11 cellular contexts compared by ENCODE assay signal in the genomic region with DNA sequence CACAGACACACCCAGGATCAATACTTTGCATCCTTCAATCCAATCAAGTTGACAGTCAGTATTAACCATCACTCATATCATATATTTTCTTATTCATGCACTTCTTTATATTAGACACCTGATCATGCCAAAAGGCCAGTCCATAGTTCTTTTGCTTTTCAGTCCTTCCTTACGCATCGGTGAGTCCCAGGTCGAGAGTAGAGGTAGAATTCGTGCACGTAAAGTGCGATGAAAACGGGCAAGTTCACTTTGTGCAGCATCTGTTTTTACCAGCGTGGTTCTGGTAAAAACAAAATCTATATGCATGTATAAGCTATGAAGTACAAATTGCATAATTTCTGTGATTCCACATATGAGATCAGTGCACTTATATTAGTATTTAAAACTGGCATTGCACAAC. TPM values are rescaled to one million over a fixed set of nuclear protein-coding genes. Genes with fewer than 3 reads are reported as not detected.
DNase-seq lines count a peak whose midpoint lies in the region; ATAC-seq and TF ChIP-seq lines count a peak whose summit lies in the region.
"Had no signal": no experiment of that assay in that cellular context is flagged by ENCODE, and none has a peak within 500 bp of the region (broad histone marks: within the 10 kb centered on the region; RNA-seq: fewer than 3 reads in every experiment).

No MANE protein-coding gene starts in this region.

- no peaks in the 10 kb centered on the region for H3K9me2 ChIP-seq in OCI-LY1 (ENCODE audit: low read depth, low read length)

- TF ChIP-seq CTCF in OCI-LY1 (IDR thresholded peaks at IDR 0.05; ENCODE audit: low read length): no peak
- TF ChIP-seq CTCF in osteoblast (IDR thresholded peaks at IDR 0.05; ENCODE audit: extremely low read depth, low read depth, low read length): no peak

- H3K27ac ChIP-seq in OCI-LY1 (ENCODE audit: low read depth, low read length, poor library complexity, severe bottlenecking) (no peak overlapping the region), osteoblast (ENCODE audit: low read depth, low read length) (no peak overlapping the region)

- ATAC-seq in effector memory CD8-positive, alpha-beta T cell (replicated peaks): no peak

- peaks cover 26% of the 10 kb centered on the region for H3K36me3 Mint-ChIP-seq in effector memory CD8-positive, alpha-beta T cell (ENCODE audit: insufficient read depth)

- peak overlapping the region; percentile 85 for H3K4me2 ChIP-seq in OCI-LY1 (ENCODE audit: low read length)
- peak overlapping the region; percentile 84 for H3K4me2 ChIP-seq in osteoblast (ENCODE audit: insufficient read depth, low read length)

- no peaks in the 10 kb centered on the region for H3K27me3 Mint-ChIP-seq in effector memory CD8-positive, alpha-beta T cell

- H3K9ac ChIP-seq in ES-I3 (ENCODE audit: low read depth, low read length): peak overlapping the region; percentile 95; the same call in 1 of the 2 replicates
- peak overlapping the region; percentile 85; the same call in 1 of the 2 replicates for H3K9ac ChIP-seq in OCI-LY1 (ENCODE audit: low read length)

- no peaks in the 10 kb centered on the region for H3K9me3 Mint-ChIP-seq in effector memory CD8-positive, alpha-beta T cell

- H3K36me3 ChIP-seq in ES-I3 (ENCODE audit: insufficient read depth, low read length) (no peaks in the 10 kb centered on the region), OCI-LY1 (ENCODE audit: insufficient read depth, low read length) (peaks cover 6% of the 10 kb centered on the region; the same call in 1 of the 2 replicates), osteoblast (ENCODE audit: insufficient read depth, low read length) (peaks cover 4% of the 10 kb centered on the region)

- H2AFZ ChIP-seq in OCI-LY1 (ENCODE audit: low read length) (no peak overlapping the region), osteoblast (ENCODE audit: low read length) (no peak overlapping the region)

- peak overlapping the region; percentile 98 to 99 for H3K4me3 Mint-ChIP-seq in effector memory CD8-positive, alpha-beta T cell

- no peaks in the 10 kb centered on the region for H4K20me1 ChIP-seq in OCI-LY1 (ENCODE audit: insufficient read depth, low read length)
- H4K20me1 ChIP-seq in osteoblast (ENCODE audit: insufficient read depth, low read length): no peaks in the 10 kb centered on the region

- H3K4me1 Mint-ChIP-seq in effector memory CD8-positive, alpha-beta T cell (ENCODE audit: low read depth in 2 of 2): peaks cover 6 to 10% of the 10 kb centered on the region in 2 donors

- no peaks in the 10 kb centered on the region for H3F3A ChIP-seq in OCI-LY1 (ENCODE audit: insufficient read depth, low read length)

- DNase-seq in effector memory CD8-positive, alpha-beta T cell: no peak
- DNase-seq in osteoblast (ENCODE audit: insufficient read length, low spot score, missing footprints): no peak
- DNase-seq in hypothalamus (lab: John Stamatoyannopoulos, UW): no peak
- no peak for DNase-seq in NCI-H1092 (lab: John Stamatoyannopoulos, UW)
- DNase-seq in stimulated activated CD8-positive, alpha-beta memory T cell treated with anti-CD3 and anti-CD28 coated beads, Interleukin-4, amount 100 ng/mL, for 48 hours: no peak
- DNase-seq: activated CD8-positive, alpha-beta memory T cell treated with anti-CD3 and anti-CD28 coated beads, Interleukin-2, amount 50 U/mL, for 4 hours; left lung; NCI-H1436; stimulated activated CD4-positive, alpha-beta T cell treated with anti-CD3 and anti-CD28 coated beads, Interleukin-2, amount 100 ng/mL, for 24 hours had no signal

- H3K4me3 ChIP-seq in OCI-LY1 (ENCODE audit: low read depth, low read length, poor library complexity, severe bottlenecking): peak overlapping the region; percentile 72
- no peak overlapping the region for H3K4me3 ChIP-seq in osteoblast (ENCODE audit: insufficient read depth, low read length)

- H3K27ac Mint-ChIP-seq in effector memory CD8-positive, alpha-beta T cell: peak overlapping the region; percentile 99

- H3K79me2 ChIP-seq in OCI-LY1 (ENCODE audit: insufficient read depth, low read length) (peaks cover 17% of the 10 kb centered on the region), osteoblast (ENCODE audit: insufficient read depth, low read length) (peaks cover 33% of the 10 kb centered on the region)

- no peaks in the 10 kb centered on the region for H3K27me3 ChIP-seq in OCI-LY1 (ENCODE audit: insufficient read depth, low read length)
- H3K27me3 ChIP-seq in osteoblast (ENCODE audit: insufficient read depth, low read length): no peaks in the 10 kb centered on the region
- H3K27me3 ChIP-seq: left lung had no signal

- H3K4me1 ChIP-seq in ES-I3 (ENCODE audit: insufficient read depth, low read length) (no peaks in the 10 kb centered on the region), OCI-LY1 (ENCODE audit: insufficient read depth, low read length, severe bottlenecking) (peaks cover 23% of the 10 kb centered on the region), osteoblast (ENCODE audit: insufficient read depth, low read length) (peaks cover 12% of the 10 kb centered on the region)

- no peaks in the 10 kb centered on the region for H3K9me3 ChIP-seq in ES-I3 (ENCODE audit: control insufficient read depth, insufficient read depth, low read length)
- 0 out of 2 replicates have a peak, but pooled peaks cover 3% of the 10 kb centered on the region for H3K9me3 ChIP-seq in OCI-LY1 (ENCODE audit: low read length)
- H3K9me3 ChIP-seq in osteoblast (ENCODE audit: low read depth, low read length): no peaks in the 10 kb centered on the region
- H3K9me3 ChIP-seq: left lung had no signal

RNA-seq across cellular contexts. Expression of a gene that starts 1.2 kb away (rescaled TPM):
- 91.2 and 98.4 TPM in 2 replicates for total RNA-seq in osteoblast
